Comparison of ENCODE assay signal across 7 cellular contexts in the genomic region with DNA sequence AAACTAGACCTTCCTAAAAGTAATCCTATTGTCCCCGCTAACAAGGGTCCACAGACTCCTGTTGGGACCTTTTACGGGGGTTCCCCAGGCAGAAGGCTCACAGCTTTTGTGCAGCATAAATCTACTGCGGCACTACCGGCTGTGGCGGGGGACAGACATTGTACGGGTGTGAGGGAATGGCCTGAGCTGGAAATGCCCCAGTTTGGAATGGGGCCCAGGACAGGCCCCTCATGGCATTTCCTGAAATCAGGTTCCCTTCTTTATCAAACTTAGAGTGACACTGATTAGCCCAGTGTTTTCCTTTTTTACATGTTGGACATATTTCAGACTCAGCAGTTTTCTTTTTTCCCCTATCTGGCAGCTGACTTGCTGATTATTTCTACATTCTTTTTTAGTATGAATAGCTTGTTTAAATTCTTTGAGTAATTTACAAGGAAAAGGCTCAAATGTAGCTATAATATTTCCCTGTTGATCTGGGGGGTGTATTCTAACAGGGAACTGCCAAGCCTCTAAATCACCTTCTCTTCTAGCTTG. TPM values are rescaled to one million over a fixed set of nuclear protein-coding genes. Genes with fewer than 3 reads are reported as not detected.
"Had no signal": no experiment of that assay in that cellular context is flagged by ENCODE, and none has a peak within 500 bp of the region (broad histone marks: within the 10 kb centered on the region; RNA-seq: fewer than 3 reads in every experiment).

No MANE protein-coding gene starts in this region.

RNA-seq across cellular contexts. Expression of a gene that starts 9.6 kb away (rescaled TPM):
- total RNA-seq: OCI-LY7 had no signal

RNA-seq across cellular contexts. Expression of a gene that starts 20.7 kb away (rescaled TPM):
- total RNA-seq: activated CD4-positive, alpha-beta memory T cell treated with anti-CD3 and anti-CD28 coated beads for 36 hours; activated CD4-positive, alpha-beta T cell treated with anti-CD3 and anti-CD28 coated beads, Interleukin-2, amount 10 ng/mL, durations not matched to agents 7 days and 5 days; activated naive CD4-positive, alpha-beta T cell treated with anti-CD3 and anti-CD28 coated beads, Interleukin-2, amount 50 U/mL, for 72 hours; activated T-cell treated with anti-CD3 and anti-CD28 coated beads, Interleukin-2, amount 50 U/mL, for 4 hours; OCI-LY7; RPMI7951; T-helper 2 cell treated with Interferon-gamma antibody and Interleukin-4, amounts not matched to agents 100 ng/mL and 5 ng/mL, for 36 hours had no signal

RNA-seq across cellular contexts. Expression of a gene that starts 37.2 kb away (rescaled TPM):
- total RNA-seq: OCI-LY7 had no signal
